In genomic region chr9:125908138-125908537, GRCh38 we compare ENCODE assay signal across 22 cellular contexts.
A peak's percentile ranks its signal among the peaks of the same experiment; 100 is the strongest.
DNase-seq lines count a peak whose midpoint lies in the region; ATAC-seq and TF ChIP-seq lines count a peak whose summit lies in the region.
"Had no signal": no experiment of that assay in that cellular context is flagged by ENCODE, and none has a peak within 500 bp of the region (broad histone marks: within the 10 kb centered on the region; RNA-seq: fewer than 3 reads in every experiment).

No MANE protein-coding gene starts in this region.

- no peak overlapping the region for H3K4me3 Mint-ChIP-seq in activated naive CD8-positive, alpha-beta T cell treated with anti-CD3 and anti-CD28 coated beads for 36 hours
- H3K4me3 Mint-ChIP-seq in activated naive CD8-positive, alpha-beta T cell treated with anti-CD3 and anti-CD28 coated beads, Interleukin-2, amount 50 U/mL, for 24 hours = no peak overlapping the region
- H3K4me3 Mint-ChIP-seq: activated naive CD4-positive, alpha-beta T cell treated with anti-CD3 and anti-CD28 coated beads, Interleukin-2, amount 50 U/mL, for 24 hours; activated T-cell treated with anti-CD3 and anti-CD28 coated beads, Interleukin-2, amount 50 U/mL, for 72 hours had no signal

- intact Hi-C loops in transverse colon (cut with DNase I; ENCODE audit: low total_unique reads) = no loop called here
- intact Hi-C loops in left lung (cut with DNase I) = no loop called here

- H3K79me2 ChIP-seq in osteoblast (ENCODE audit: insufficient read depth, low read length) = peaks cover 77% of the 10 kb centered on the region

- H4K20me1 ChIP-seq in osteoblast (ENCODE audit: insufficient read depth, low read length) = no peaks in the 10 kb centered on the region

- H3K27ac Mint-ChIP-seq in activated naive CD8-positive, alpha-beta T cell treated with anti-CD3 and anti-CD28 coated beads for 36 hours = no peak overlapping the region
- no peak overlapping the region for H3K27ac Mint-ChIP-seq in activated naive CD8-positive, alpha-beta T cell treated with anti-CD3 and anti-CD28 coated beads, Interleukin-2, amount 50 U/mL, for 24 hours
- H3K27ac Mint-ChIP-seq: activated naive CD4-positive, alpha-beta T cell treated with anti-CD3 and anti-CD28 coated beads, Interleukin-2, amount 50 U/mL, for 24 hours; activated T-cell treated with anti-CD3 and anti-CD28 coated beads, Interleukin-2, amount 50 U/mL, for 72 hours had no signal

- H3K4me1 ChIP-seq in ectodermal cell (ENCODE audit: control insufficient read depth, insufficient read depth, low read length) (peaks cover 10% of the 10 kb centered on the region), osteoblast (ENCODE audit: insufficient read depth, low read length) (peaks cover 49% of the 10 kb centered on the region), transverse colon (peaks cover 0 to 17% (median 13%) of the 10 kb centered on the region in 4 donors), left lung (peaks cover 0 to 10% of the 10 kb centered on the region in 2 donors)

- no peaks in the 10 kb centered on the region for H3K9me3 ChIP-seq in ectodermal cell (ENCODE audit: control insufficient read depth, low read length)
- H3K9me3 ChIP-seq in osteoblast (ENCODE audit: low read depth, low read length) = no peaks in the 10 kb centered on the region
- H3K9me3 ChIP-seq in transverse colon = no peaks in the 10 kb centered on the region
- no peaks in the 10 kb centered on the region for H3K9me3 ChIP-seq in left lung
- H3K9me3 ChIP-seq: neutrophil had no signal

- H3K4me2 ChIP-seq in osteoblast (ENCODE audit: insufficient read depth, low read length) = no peak overlapping the region

- H3K27ac ChIP-seq in ectodermal cell (ENCODE audit: insufficient read depth, low read depth, low read length, poor library complexity, severe bottlenecking) = peak overlapping the region; percentile 28
- H3K27ac ChIP-seq in osteoblast (ENCODE audit: low read depth, low read length) = peak overlapping the region; percentile 34
- H3K27ac ChIP-seq in transverse colon = no peak overlapping the region
- H3K27ac ChIP-seq in left lung = no peak overlapping the region
- H3K27ac ChIP-seq: neutrophil, SK-N-MC had no signal

- H3K36me3 Mint-ChIP-seq in activated naive CD8-positive, alpha-beta T cell treated with anti-CD3 and anti-CD28 coated beads for 36 hours = no peaks in the 10 kb centered on the region
- no peaks in the 10 kb centered on the region for H3K36me3 Mint-ChIP-seq in activated naive CD8-positive, alpha-beta T cell treated with anti-CD3 and anti-CD28 coated beads, Interleukin-2, amount 50 U/mL, for 24 hours (ENCODE audit: low read depth)
- H3K36me3 Mint-ChIP-seq: activated naive CD4-positive, alpha-beta T cell treated with anti-CD3 and anti-CD28 coated beads, Interleukin-2, amount 50 U/mL, for 24 hours had no signal

- H3K4me3 ChIP-seq in ectodermal cell (ENCODE audit: insufficient read depth, low read depth, low read length) (no peak overlapping the region), osteoblast (ENCODE audit: insufficient read depth, low read length) (no peak overlapping the region), transverse colon (no peak overlapping the region), left lung (no peak overlapping the region)
- H3K4me3 ChIP-seq: SK-N-MC had no signal

- TF ChIP-seq POLR2A in transverse colon (IDR thresholded peaks at IDR 0.05) = no peak

- H3K36me3 ChIP-seq in ectodermal cell (ENCODE audit: control insufficient read depth, insufficient read depth, low read length) (no peaks in the 10 kb centered on the region), osteoblast (ENCODE audit: insufficient read depth, low read length) (no peaks in the 10 kb centered on the region), transverse colon (no peaks in the 10 kb centered on the region), left lung (no peaks in the 10 kb centered on the region)
- H3K36me3 ChIP-seq: neutrophil had no signal

- no peak for TF ChIP-seq EP300 in transverse colon (IDR thresholded peaks at IDR 0.05; ENCODE audit: low read depth)

- H3K27me3 Mint-ChIP-seq in activated naive CD8-positive, alpha-beta T cell treated with anti-CD3 and anti-CD28 coated beads for 36 hours = no peaks in the 10 kb centered on the region
- H3K27me3 Mint-ChIP-seq in activated naive CD8-positive, alpha-beta T cell treated with anti-CD3 and anti-CD28 coated beads, Interleukin-2, amount 50 U/mL, for 24 hours = no peaks in the 10 kb centered on the region
- H3K27me3 Mint-ChIP-seq: activated naive CD4-positive, alpha-beta T cell treated with anti-CD3 and anti-CD28 coated beads, Interleukin-2, amount 50 U/mL, for 24 hours had no signal

- H3K27me3 ChIP-seq in ectodermal cell (ENCODE audit: control insufficient read depth, insufficient read depth, low read length, poor library complexity, severe bottlenecking) (no peaks in the 10 kb centered on the region), osteoblast (ENCODE audit: insufficient read depth, low read length) (no peaks in the 10 kb centered on the region), transverse colon (no peaks in the 10 kb centered on the region), left lung (no peaks in the 10 kb centered on the region)
- H3K27me3 ChIP-seq: neutrophil had no signal

- DNase-seq in activated naive CD8-positive, alpha-beta T cell treated with anti-CD3 and anti-CD28 coated beads for 36 hours = peak; percentile 0
- DNase-seq in activated naive CD8-positive, alpha-beta T cell treated with anti-CD3 and anti-CD28 coated beads, Interleukin-2, amount 50 U/mL, for 24 hours = no peak
- DNase-seq in NCI-H2227 treated with DMSO at 0.1 percent for 48 hours (lab: John Stamatoyannopoulos, UW) (peak; percentile 9), osteoblast (ENCODE audit: insufficient read length, low spot score, missing footprints) (no peak), transverse colon (no peak), left lung (no peak), epidermal melanocyte (ENCODE audit: insufficient read length, low spot score) (no peak)
- DNase-seq: ACHN; activated CD8-positive, alpha-beta memory T cell treated with anti-CD3 and anti-CD28 coated beads for 24 hours; activated T-cell treated with anti-CD3 and anti-CD28 coated beads, Interleukin-2, amount 50 U/mL, for 72 hours; KG1; NCI-H2029 treated with DMSO at 0.1 percent for 48 hours; NCI-H69; PC-3; stimulated activated CD4-positive, alpha-beta T cell treated with anti-CD3 and anti-CD28 coated beads, Interleukin-12 subunit alpha, Interleukin-12 subunit beta, amount 100 ng/mL, for 4 hours; T-helper 9 cell had no signal

- in situ Hi-C loops in transverse colon (cut with MboI; ENCODE audit: low pct_ligation_motif_present in 1 of 4, low pct_unique_long_range_greater_than_20kb in 1 of 4, low sequenced_read_pairs in 3 of 4) = no loop called here

- WGBS in ectodermal cell, 2 experiments = 71 to 75% methylated on average over 4 of the region's 4 CpGs
- WGBS in transverse colon (ENCODE audit: low coverage in 1 of 2), 2 donors = 91 to 95% methylated on average over 4 of the region's 4 CpGs

- H3K4me1 Mint-ChIP-seq in activated naive CD8-positive, alpha-beta T cell treated with anti-CD3 and anti-CD28 coated beads for 36 hours = no peaks in the 10 kb centered on the region
- H3K4me1 Mint-ChIP-seq in activated naive CD8-positive, alpha-beta T cell treated with anti-CD3 and anti-CD28 coated beads, Interleukin-2, amount 50 U/mL, for 24 hours = no peaks in the 10 kb centered on the region
- H3K4me1 Mint-ChIP-seq: activated naive CD4-positive, alpha-beta T cell treated with anti-CD3 and anti-CD28 coated beads, Interleukin-2, amount 50 U/mL, for 24 hours had no signal

- H3K9me3 Mint-ChIP-seq in activated naive CD8-positive, alpha-beta T cell treated with anti-CD3 and anti-CD28 coated beads for 36 hours = no peaks in the 10 kb centered on the region
- H3K9me3 Mint-ChIP-seq in activated naive CD8-positive, alpha-beta T cell treated with anti-CD3 and anti-CD28 coated beads, Interleukin-2, amount 50 U/mL, for 24 hours = no peaks in the 10 kb centered on the region
- H3K9me3 Mint-ChIP-seq: activated naive CD4-positive, alpha-beta T cell treated with anti-CD3 and anti-CD28 coated beads, Interleukin-2, amount 50 U/mL, for 24 hours; activated T-cell treated with anti-CD3 and anti-CD28 coated beads, Interleukin-2, amount 50 U/mL, for 72 hours had no signal

- ATAC-seq in activated naive CD8-positive, alpha-beta T cell treated with anti-CD3 and anti-CD28 coated beads, Interleukin-2, amount 50 U/mL, for 24 hours = no peak
- no peak for ATAC-seq in left lung
- ATAC-seq: activated CD4-positive, CD25-positive, alpha-beta regulatory T cell treated with anti-CD3 and anti-CD28 coated beads, Interleukin-2, amount 50 U/mL, for 24 hours; activated T-cell treated with anti-CD3 and anti-CD28 coated beads, Interleukin-2, amount 50 U/mL, for 72 hours; esophagus mucosa; PC-3 had no signal

- no peak for TF ChIP-seq CTCF in osteoblast (IDR thresholded peaks at IDR 0.05; ENCODE audit: extremely low read depth, low read depth, low read length)
- no peak for TF ChIP-seq CTCF in transverse colon (IDR thresholded peaks at IDR 0.05)
- TF ChIP-seq CTCF in left lung (IDR thresholded peaks at IDR 0.05) = no peak

- H2AFZ ChIP-seq in osteoblast (ENCODE audit: low read length) = no peak overlapping the region

Comparison
In these comparisons a context has a peak if more than half of its experiments do, and no peak if none do; other contexts are left out.
1. DNase-seq: peak in activated naive CD8-positive, alpha-beta T cell treated with anti-CD3 and anti-CD28 coated beads for 36 hours (single experiment) and NCI-H2227 treated with DMSO at 0.1 percent for 48 hours (single experiment); none in activated naive CD8-positive, alpha-beta T cell treated with anti-CD3 and anti-CD28 coated beads, Interleukin-2, amount 50 U/mL, for 24 hours (single experiment), osteoblast (single experiment), transverse colon (single experiment), left lung (0 of 2) and epidermal melanocyte (single experiment).
2. H3K27ac ChIP-seq: peak in ectodermal cell (single experiment) and osteoblast (single experiment); none in transverse colon (0 of 4) and left lung (0 of 2).